Comparison of ENCODE assay signal across 17 cellular contexts in genomic region chr9:95966303-95966702, GRCh38.
DNase-seq lines count a peak whose midpoint lies in the region; ATAC-seq, FAIRE-seq and TF ChIP-seq lines count a peak whose summit lies in the region.
"Had no signal": no experiment of that assay in that cellular context is flagged by ENCODE, and none has a peak within 500 bp of the region (broad histone marks: within the 10 kb centered on the region; RNA-seq: fewer than 3 reads in every experiment).

No MANE protein-coding gene starts in this region.

- no peak overlapping the region for H3K4me3 Mint-ChIP-seq in neural progenitor cell
- H3K4me3 Mint-ChIP-seq: CD4-positive, CD25-positive, alpha-beta regulatory T cell; HFFc6 had no signal

- H3K4me3 ChIP-seq in adipocyte (ENCODE audit: low read length) (no peak overlapping the region), fibroblast of the aortic adventitia (ENCODE audit: low read depth, low read length) (no peak overlapping the region), suprapubic skin (no peak overlapping the region), neural progenitor cell (no peak overlapping the region)
- H3K4me3 ChIP-seq: BLaER1 treated with 17β-estradiol and CSF1 and Interleukin-3, amounts not matched to agents 10 nM and 100 nM had no signal

- H3K4me2 ChIP-seq in neural progenitor cell: no peak overlapping the region
- H3K4me2 ChIP-seq: BLaER1 treated with 17β-estradiol and CSF1 and Interleukin-3, amounts not matched to agents 10 nM and 100 nM had no signal

- H2AFZ ChIP-seq in neural progenitor cell (replicated peaks): no peak overlapping the region

- no peaks in the 10 kb centered on the region for H3K4me1 Mint-ChIP-seq in neural progenitor cell

- TF ChIP-seq CTCF in fibroblast of the aortic adventitia (IDR thresholded peaks at IDR 0.05; ENCODE audit: insufficient read depth, low read length) (no peak), suprapubic skin (IDR thresholded peaks at IDR 0.05) (no peak), neural progenitor cell (IDR thresholded peaks at IDR 0.05) (no peak)

- ATAC-seq in GM21515 (IDR thresholded peaks at IDR 0.05; ENCODE audit: unreplicated experiment): no peak

- H3K27ac Mint-ChIP-seq in neural progenitor cell: no peak overlapping the region
- H3K27ac Mint-ChIP-seq: CD4-positive, CD25-positive, alpha-beta regulatory T cell; HFFc6 had no signal

- H3K27ac ChIP-seq in suprapubic skin (peak overlapping the region; percentile 15), neural progenitor cell (no peak overlapping the region)
- H3K27ac ChIP-seq: BLaER1 treated with 17β-estradiol and CSF1 and Interleukin-3, amounts not matched to agents 10 nM and 100 nM; HL-60 had no signal

- DNase-seq in H54 (ENCODE audit: insufficient read length, low spot score) (no peak), adipocyte (ENCODE audit: low read depth) (no peak), fibroblast of the aortic adventitia (ENCODE audit: low read depth) (peak; percentile 5), suprapubic skin (ENCODE audit: low spot score in 2 of 2) (no peak), neural progenitor cell (ENCODE audit: low spot score) (no peak)
- DNase-seq in activated naive CD4-positive, alpha-beta T cell treated with Interleukin-2 at 50 U/mL for 16 hours: no peak
- DNase-seq: ACHN; CD4-positive, CD25-positive, alpha-beta regulatory T cell; DMS53; GF-D8; HCEC 1CT; HFFc6 had no signal

- H3K36me3 ChIP-seq in adipocyte (ENCODE audit: control insufficient read depth, insufficient read depth, low read length, severe bottlenecking) (peaks cover 16% of the 10 kb centered on the region), suprapubic skin (peaks cover 5% of the 10 kb centered on the region), neural progenitor cell (no peaks in the 10 kb centered on the region)

- no peaks in the 10 kb centered on the region for H4K20me1 ChIP-seq in neural progenitor cell (ENCODE audit: low read depth)
- H4K20me1 ChIP-seq: BLaER1 treated with 17β-estradiol and CSF1 and Interleukin-3, amounts not matched to agents 10 nM and 100 nM had no signal

- H3K27me3 ChIP-seq in adipocyte (replicated peaks; ENCODE audit: control insufficient read depth, insufficient read depth, low read length): no peaks in the 10 kb centered on the region
- no peaks in the 10 kb centered on the region for H3K27me3 ChIP-seq in suprapubic skin
- H3K27me3 ChIP-seq in neural progenitor cell: no peaks in the 10 kb centered on the region
- H3K27me3 ChIP-seq: BLaER1 treated with 17β-estradiol and CSF1 and Interleukin-3, amounts not matched to agents 10 nM and 100 nM had no signal

- peaks cover 8% of the 10 kb centered on the region for H3K36me3 Mint-ChIP-seq in neural progenitor cell

- peak overlapping the region; percentile 3 for H3K9ac ChIP-seq in adipocyte (ENCODE audit: low read length)
- H3K9ac ChIP-seq in neural progenitor cell: no peak overlapping the region
- H3K9ac ChIP-seq: BLaER1 treated with 17β-estradiol and CSF1 and Interleukin-3, amounts not matched to agents 10 nM and 100 nM had no signal

- H3K4me1 ChIP-seq in adipocyte (ENCODE audit: control insufficient read depth, insufficient read depth, low read length): peaks cover 23% of the 10 kb centered on the region
- H3K4me1 ChIP-seq in suprapubic skin: no peaks in the 10 kb centered on the region
- H3K4me1 ChIP-seq in neural progenitor cell: peaks cover 5% of the 10 kb centered on the region
- H3K4me1 ChIP-seq: BLaER1 treated with 17β-estradiol and CSF1 and Interleukin-3, amounts not matched to agents 10 nM and 100 nM had no signal

- no peaks in the 10 kb centered on the region for H3K27me3 Mint-ChIP-seq in neural progenitor cell (ENCODE audit: insufficient read depth, low read depth)
- H3K27me3 Mint-ChIP-seq: CD4-positive, CD25-positive, alpha-beta regulatory T cell had no signal

- H3K79me2 ChIP-seq in neural progenitor cell (ENCODE audit: low read depth): no peaks in the 10 kb centered on the region

- H3K9me3 ChIP-seq in adipocyte (ENCODE audit: control insufficient read depth, low read length) (no peaks in the 10 kb centered on the region), suprapubic skin (no peaks in the 10 kb centered on the region), neural progenitor cell (ENCODE audit: low read depth) (no peaks in the 10 kb centered on the region)

- no peak for TF ChIP-seq EP300 in suprapubic skin (IDR thresholded peaks at IDR 0.05)

- peaks cover 4% of the 10 kb centered on the region for H3F3A ChIP-seq in neural progenitor cell (ENCODE audit: low read depth)

- H3K9me3 Mint-ChIP-seq in neural progenitor cell: no peaks in the 10 kb centered on the region
- H3K9me3 Mint-ChIP-seq: HFFc6 had no signal

- WGBS in suprapubic skin: 59% methylated on average over 2 of the region's 2 CpGs

- TF ChIP-seq POLR2A in H54 (IDR thresholded peaks at IDR 0.05; ENCODE audit: low read depth, low read length): no peak
- no peak for TF ChIP-seq POLR2A in suprapubic skin (IDR thresholded peaks at IDR 0.05)

- peak; percentile 73 for FAIRE-seq in H54 (lab: Jason Lieb, UNC)
- FAIRE-seq: GM19239, H1 had no signal
